ENCODE assay signal across 8 cellular contexts in genomic region chr3:124584552-124585391, GRCh38.
A peak's percentile ranks its signal among the peaks of the same experiment; 100 is the strongest.
DNase-seq lines count a peak whose midpoint lies in the region; ATAC-seq and TF ChIP-seq lines count a peak whose summit lies in the region.

No MANE protein-coding gene starts in this region.

- peaks cover 21 to 24% of the 10 kb centered on the region in 2 experiments for H3K4me1 ChIP-seq in trophoblast cell (ENCODE audit: control insufficient read depth in 1 of 2, insufficient read depth in 2 of 2, low read length in 2 of 2)

- H2BK5ac ChIP-seq in trophoblast cell (ENCODE audit: low read depth, low read length, poor library complexity) = no peak overlapping the region

- H3K36me3 ChIP-seq in trophoblast cell (ENCODE audit: control insufficient read depth in 1 of 2, insufficient read depth in 2 of 2, low read length in 2 of 2) = no peaks in the 10 kb centered on the region

- no peaks in the 10 kb centered on the region for H3K27me3 ChIP-seq in trophoblast cell (ENCODE audit: insufficient read depth, low read length)

- no peaks in the 10 kb centered on the region for H3K9me3 ChIP-seq in trophoblast cell (ENCODE audit: insufficient read depth, low read depth, low read length)

- H3K27me3 Mint-ChIP-seq in activated naive CD4-positive, alpha-beta T cell treated with anti-CD3 and anti-CD28 coated beads, Interleukin-2, amount 10 ng/mL, durations not matched to agents 7 days and 5 days = peaks cover 71% of the 10 kb centered on the region

- DNase-seq in GM10248 (ENCODE audit: extremely low spot score) (peak; percentile 35), NCI-H748 treated with DMSO at 0.1 percent for 48 hours (lab: John Stamatoyannopoulos, UW) (peak; percentile 0), left cardiac atrium (peak; percentile 76), trophoblast cell (peak; percentile 52 to 78), NCI-H345 treated with DMSO at 0.1 percent for 48 hours (lab: John Stamatoyannopoulos, UW; ENCODE audit: unreplicated experiment) (no peak)
- DNase-seq in activated naive CD4-positive, alpha-beta T cell treated with anti-CD3 and anti-CD28 coated beads, Interleukin-2, amount 10 ng/mL, durations not matched to agents 7 days and 5 days = peak; percentile 59

- H3K23ac ChIP-seq in trophoblast cell (ENCODE audit: low read length) = no peak overlapping the region

- peak overlapping the region; percentile 25 for H3K4ac ChIP-seq in trophoblast cell (ENCODE audit: low read depth, low read length)

- H2AFZ ChIP-seq in trophoblast cell (ENCODE audit: insufficient read depth, low read length, poor library complexity) = peak overlapping the region; percentile 4

- no peak for TF ChIP-seq CTCF in GM10248 (IDR thresholded peaks at IDR 0.05; ENCODE audit: control extremely low read depth, extremely low read depth, low read depth, missing control alignments)

- H3K79me1 ChIP-seq in trophoblast cell (ENCODE audit: low read length) = peaks cover 9% of the 10 kb centered on the region

- H2AK5ac ChIP-seq in trophoblast cell (ENCODE audit: low read length) = no peak overlapping the region

- H3K4me2 ChIP-seq in trophoblast cell (ENCODE audit: low read length) = peak overlapping the region; percentile 95

- ATAC-seq in left cardiac atrium (peak; percentile 96 to 98), HG03565 (IDR thresholded peaks at IDR 0.05; ENCODE audit: unreplicated experiment) (no peak), HG02763 (IDR thresholded peaks at IDR 0.05; ENCODE audit: unreplicated experiment) (no peak)

- no peak overlapping the region for H2BK120ac ChIP-seq in trophoblast cell (ENCODE audit: insufficient read depth, low read length, poor library complexity)

- peak overlapping the region; percentile 3 for H4K91ac ChIP-seq in trophoblast cell (ENCODE audit: low read depth, low read length)

- CTCF ChIA-PET in GM10248 (lab: Yijun Ruan, JAX) = interaction anchor here (0.9 to 2.6 kb wide), 6 partner anchors 13 to 104 kb away, joined by 3 to 7 read pairs (median 4); no protein-coding TSS in a partner anchor
- CTCF ChIA-PET in activated naive CD4-positive, alpha-beta T cell treated with anti-CD3 and anti-CD28 coated beads, Interleukin-2, amount 10 ng/mL, durations not matched to agents 7 days and 5 days (lab: Charles Lee) = no interaction called here

- H3K4me3 Mint-ChIP-seq in activated naive CD4-positive, alpha-beta T cell treated with anti-CD3 and anti-CD28 coated beads, Interleukin-2, amount 10 ng/mL, durations not matched to agents 7 days and 5 days = peak overlapping the region; percentile 84

- H3K9ac ChIP-seq in trophoblast cell (ENCODE audit: low read length) = peak overlapping the region; percentile 8

- no peaks in the 10 kb centered on the region for H3K9me3 Mint-ChIP-seq in activated naive CD4-positive, alpha-beta T cell treated with anti-CD3 and anti-CD28 coated beads, Interleukin-2, amount 10 ng/mL, durations not matched to agents 7 days and 5 days

- H3K4me3 ChIP-seq in trophoblast cell (ENCODE audit: low read depth, low read length) = peak overlapping the region; percentile 74

- no peak overlapping the region for H3K14ac ChIP-seq in trophoblast cell (ENCODE audit: low read length)

- intact Hi-C loops in left cardiac atrium (cut with DNase I) = no loop called here

- peaks cover 3% of the 10 kb centered on the region for H3K79me2 ChIP-seq in trophoblast cell (ENCODE audit: control insufficient read depth, insufficient read depth, low read length, poor library complexity)

- no peak overlapping the region for H3K18ac ChIP-seq in trophoblast cell (ENCODE audit: low read length)

- H3K4me1 Mint-ChIP-seq in activated naive CD4-positive, alpha-beta T cell treated with anti-CD3 and anti-CD28 coated beads, Interleukin-2, amount 10 ng/mL, durations not matched to agents 7 days and 5 days = peaks cover 38% of the 10 kb centered on the region

- H4K8ac ChIP-seq in trophoblast cell (ENCODE audit: low read depth, low read length) = peak overlapping the region; percentile 42

- H3K36me3 Mint-ChIP-seq in activated naive CD4-positive, alpha-beta T cell treated with anti-CD3 and anti-CD28 coated beads, Interleukin-2, amount 10 ng/mL, durations not matched to agents 7 days and 5 days = peaks cover 1% of the 10 kb centered on the region

- H3K27ac Mint-ChIP-seq in activated naive CD4-positive, alpha-beta T cell treated with anti-CD3 and anti-CD28 coated beads, Interleukin-2, amount 10 ng/mL, durations not matched to agents 7 days and 5 days = peak overlapping the region; percentile 82

- no peak overlapping the region for H3K27ac ChIP-seq in trophoblast cell (ENCODE audit: low read depth, low read length)

- no peak overlapping the region for H2BK12ac ChIP-seq in trophoblast cell (ENCODE audit: low read length)

- H4K12ac ChIP-seq in trophoblast cell (ENCODE audit: low read depth, low read length) = no peak overlapping the region

- POLR2A ChIA-PET in GM10248 (lab: Yijun Ruan, JAX) = no interaction called here

- WGBS in trophoblast cell (ENCODE audit: extremely low coverage, insufficient coverage, insufficient read length) = no CpG with 5 or more reads among the region's 59 CpGs

Comparison
In these comparisons a context has a peak if more than half of its experiments do, and no peak if none do; other contexts are left out.
1. ATAC-seq: peak in left cardiac atrium (2 of 2); none in HG03565 (single experiment) and HG02763 (single experiment).